Comparison of ENCODE assay signal across 8 cellular contexts in the genomic region with DNA sequence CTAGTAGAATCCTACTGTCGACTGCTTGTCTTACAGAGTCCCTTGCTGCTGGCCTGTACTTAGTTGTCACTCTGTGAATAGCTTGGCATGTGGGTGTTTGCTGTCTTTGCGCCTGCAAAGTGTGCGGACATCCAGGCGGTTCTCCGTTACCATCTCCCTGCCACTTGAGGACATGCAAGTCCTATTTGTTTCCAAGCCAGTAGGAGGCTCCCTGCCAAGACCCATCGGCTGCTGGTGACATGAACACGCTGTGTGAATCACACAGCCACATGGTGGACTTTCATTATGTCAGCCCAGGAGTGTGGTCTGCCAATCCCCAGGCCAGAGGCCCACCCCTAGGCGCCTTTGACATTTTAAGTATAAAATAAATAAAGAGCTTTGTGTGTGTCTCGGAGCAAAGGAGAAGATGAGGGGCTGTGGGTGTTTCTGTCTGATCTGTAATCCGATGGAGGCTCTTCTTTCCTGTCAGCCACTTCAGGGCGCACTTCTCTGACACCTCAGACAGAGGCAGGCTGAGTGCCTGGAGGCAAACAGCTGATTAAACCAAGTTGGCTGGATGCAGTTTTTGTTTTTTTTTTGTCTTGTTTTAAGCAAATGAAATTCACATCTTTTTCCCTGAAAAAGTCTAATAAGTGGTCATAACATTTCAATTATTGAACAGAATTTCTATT. TPM values are rescaled to one million over a fixed set of nuclear protein-coding genes. Genes with fewer than 3 reads are reported as not detected.
DNase-seq lines count a peak whose midpoint lies in the region; ATAC-seq lines count a peak whose summit lies in the region.

No MANE protein-coding gene starts in this region.

- no peaks in the 10 kb centered on the region for H3K9me3 ChIP-seq in iPS DF 6.9 (ENCODE audit: control insufficient read depth, insufficient read depth, low read length)

- DNase-seq in C1 segment of cervical spinal cord (lab: John Stamatoyannopoulos, UW) (peak in 11 of 14 donors; percentile 7 to 81 (median 36)), NCI-H1417 treated with DMSO at 0.1 percent for 48 hours (lab: John Stamatoyannopoulos, UW) (peak; percentile 28), astrocyte of the hippocampus (ENCODE audit: low read depth, low spot score) (peak; percentile 83), iPS DF 6.9 (ENCODE audit: low read depth, low spot score) (peak; percentile 50), ureter (ENCODE audit: low spot score) (peak; percentile 71), left colon (no peak)

- no peak overlapping the region for H3K27ac ChIP-seq in iPS DF 6.9 (ENCODE audit: low read length)

- WGBS in iPS DF 6.9 (ENCODE audit: insufficient coverage, insufficient read length): no CpG with 5 or more reads among the region's 11 CpGs

- intact Hi-C loops in left colon (cut with DNase I, micrococcal nuclease): no loop called here

- H3K4me1 ChIP-seq in iPS DF 6.9 (ENCODE audit: control insufficient read depth, insufficient read depth, low read length): no peaks in the 10 kb centered on the region

- H3K36me3 ChIP-seq in iPS DF 6.9 (ENCODE audit: control insufficient read depth, insufficient read depth, low read length): no peaks in the 10 kb centered on the region

- no peak overlapping the region for H3K4me3 ChIP-seq in iPS DF 6.9 (ENCODE audit: low read length)

- H3K27me3 ChIP-seq in iPS DF 6.9 (ENCODE audit: control insufficient read depth, insufficient read depth, low read length): no peaks in the 10 kb centered on the region

- ATAC-seq in HG03457 (IDR thresholded peaks at IDR 0.05; ENCODE audit: unreplicated experiment) (no peak), HG03039 (IDR thresholded peaks at IDR 0.05; ENCODE audit: unreplicated experiment) (no peak), left colon (no peak)

RNA-seq across cellular contexts. Expression of a gene that starts 51.5 kb away (rescaled TPM):
- total RNA-seq in ureter (49.1 TPM), left colon (10 to 100 TPM; 23.0 to 26.3 TPM)

Comparison
In these comparisons a context has a peak if more than half of its experiments do, and no peak if none do; other contexts are left out.
1. DNase-seq: peak in C1 segment of cervical spinal cord (11 of 14), NCI-H1417 treated with DMSO at 0.1 percent for 48 hours (single experiment), astrocyte of the hippocampus (single experiment), iPS DF 6.9 (single experiment) and ureter (single experiment); none in left colon (0 of 2).